In genomic region chr7:26375604-26376207, GRCh38 we compare ENCODE assay signal across 1 cellular context.
TF ChIP-seq lines count a peak whose summit lies in the region.

No MANE protein-coding gene starts in this region.

TF ChIP-seq in GM12878, 131 proteins besides CTCF, POLR2A, EP300 and RAD21 (continued from another document):
- TF ChIP-seq ELK1 (IDR thresholded peaks at IDR 0.05; ENCODE audit: low read depth, low read length) = no peak
- TF ChIP-seq CHD4 (IDR thresholded peaks at IDR 0.05) = no peak
- no peak for TF ChIP-seq PML (IDR thresholded peaks at IDR 0.05; ENCODE audit: low read length)
- no peak for TF ChIP-seq HCFC1 (IDR thresholded peaks at IDR 0.05; ENCODE audit: low read length)
- TF ChIP-seq ZNF687 (IDR thresholded peaks at IDR 0.05) = no peak
- no peak for TF ChIP-seq BCL11A (IDR thresholded peaks at IDR 0.05; ENCODE audit: low read depth, low read length)
- no peak for TF ChIP-seq KAT2A (conservative IDR thresholded peaks at IDR 0.05; ENCODE audit: control insufficient read depth, low read depth, low read length)
- TF ChIP-seq HDGF (IDR thresholded peaks at IDR 0.05) = no peak
- TF ChIP-seq ZSCAN29 (IDR thresholded peaks at IDR 0.05) = no peak
- no peak for TF ChIP-seq MEF2B (IDR thresholded peaks at IDR 0.05; ENCODE audit: partially characterized antibody, poor library complexity, severe bottlenecking)
